In the genomic region with DNA sequence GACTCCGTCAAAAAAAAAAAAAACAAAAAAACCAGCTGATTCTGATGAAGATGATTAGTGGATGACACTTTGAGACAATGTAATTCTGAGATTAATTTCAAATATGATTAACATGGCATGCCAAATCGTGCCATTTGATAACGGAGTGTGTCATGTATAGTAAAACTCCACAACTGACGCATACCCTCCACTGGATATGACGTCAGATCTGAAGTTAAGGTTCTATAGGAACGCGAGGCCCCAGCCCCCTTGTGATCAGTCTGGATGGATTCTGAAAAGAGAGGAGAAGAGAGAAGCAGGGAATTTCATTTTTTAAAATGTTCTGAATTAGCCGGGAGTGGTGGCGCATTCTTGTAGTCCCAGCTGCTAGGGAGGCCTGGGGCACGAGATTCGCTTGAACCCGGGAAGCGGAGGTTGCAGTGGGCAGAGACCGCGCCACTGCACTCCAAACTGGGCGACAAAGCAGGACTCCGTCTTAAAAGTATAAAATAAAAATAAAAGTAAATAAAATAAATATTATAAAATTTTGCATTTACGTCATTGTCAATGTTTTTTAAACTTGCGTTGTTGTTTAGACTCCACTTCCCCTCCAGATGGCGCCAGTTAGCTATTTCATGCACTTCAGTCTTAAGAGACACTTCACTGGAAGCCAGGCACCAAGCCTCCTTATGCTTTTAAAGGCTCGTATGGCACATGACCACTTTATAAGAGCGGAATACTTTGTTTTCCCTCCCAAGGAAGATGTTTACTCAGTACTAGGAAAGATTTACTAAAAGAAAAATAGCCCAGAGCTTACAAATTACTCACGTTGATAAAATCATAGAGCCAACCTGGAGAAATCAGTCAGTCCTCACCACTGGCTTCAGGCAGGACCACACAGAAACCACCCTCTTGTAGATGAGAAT, we compare ENCODE assay signal across 8 cellular contexts.
DNase-seq lines count a peak whose midpoint lies in the region; ATAC-seq and TF ChIP-seq lines count a peak whose summit lies in the region.

No MANE protein-coding gene starts in this region.

- ATAC-seq in HG02938 (IDR thresholded peaks at IDR 0.05; ENCODE audit: unreplicated experiment): peak; percentile 61
- no peak for ATAC-seq in central memory CD8-positive, alpha-beta T cell (replicated peaks; ENCODE audit: extremely low read depth, poor library complexity, severe bottlenecking)
- peak; percentile 90 for ATAC-seq in left lobe of liver
- no peak for ATAC-seq in GM18909 (IDR thresholded peaks at IDR 0.05; ENCODE audit: poor library complexity, unreplicated experiment)

- H3K27ac Mint-ChIP-seq in central memory CD8-positive, alpha-beta T cell (ENCODE audit: low read depth): no peak overlapping the region

- no peaks in the 10 kb centered on the region for H3K9me3 Mint-ChIP-seq in central memory CD8-positive, alpha-beta T cell

- no peak overlapping the region for H3K4me3 Mint-ChIP-seq in central memory CD8-positive, alpha-beta T cell

- peak; percentile 76 for DNase-seq in G401 (ENCODE audit: low spot score)
- peak; percentile 74 for DNase-seq in NCI-H2171 (lab: John Stamatoyannopoulos, UW)
- DNase-seq in central memory CD8-positive, alpha-beta T cell (ENCODE audit: low spot score in 2 of 2): peak; percentile 14 to 32
- DNase-seq in left lobe of liver (ENCODE audit: low spot score): peak; percentile 60
- DNase-seq in stimulated activated CD4-positive, alpha-beta T cell treated with anti-CD3 and anti-CD28 coated beads, TNF-alpha, amount 100 ng/mL, for 24 hours (ENCODE audit: low read depth in 3 of 3): peak; percentile 32 to 61 (median 40)

- no peaks in the 10 kb centered on the region for H3K36me3 Mint-ChIP-seq in central memory CD8-positive, alpha-beta T cell (ENCODE audit: insufficient read depth)

- peak; percentile 57 for TF ChIP-seq CTCF in WI38 (IDR thresholded peaks at IDR 0.05; ENCODE audit: low read depth, low read length)

- H3K4me1 Mint-ChIP-seq in central memory CD8-positive, alpha-beta T cell: no peaks in the 10 kb centered on the region

- peaks cover 53% of the 10 kb centered on the region for H3K27me3 Mint-ChIP-seq in central memory CD8-positive, alpha-beta T cell

- in situ Hi-C loops in G401 (cut with HindIII; ENCODE audit: low sequenced_read_pairs): no loop called here

- H3K4me3 ChIP-seq in WI38 (ENCODE audit: low read depth, low read length): no peak overlapping the region

Comparison
In these comparisons a context has a peak if more than half of its experiments do, and no peak if none do; other contexts are left out.
1. DNase-seq: peak in every context shown above with its lines; median percentile 76 in G401; 74 in NCI-H2171; 60 in left lobe of liver; 40 in stimulated activated CD4-positive, alpha-beta T cell treated with anti-CD3 and anti-CD28 coated beads, TNF-alpha, amount 100 ng/mL, for 24 hours; 23 in central memory CD8-positive, alpha-beta T cell.
2. ATAC-seq: peak in HG02938 (single experiment) and left lobe of liver (single experiment); none in central memory CD8-positive, alpha-beta T cell (single experiment) and GM18909 (single experiment).